8 cellular contexts compared by ENCODE assay signal in genomic region chr17:32519769-32520701, GRCh38. TPM values are rescaled to one million over a fixed set of nuclear protein-coding genes. Genes with fewer than 3 reads are reported as not detected.
A peak's percentile ranks its signal among the peaks of the same experiment; 100 is the strongest.
DNase-seq lines count a peak whose midpoint lies in the region; ATAC-seq, FAIRE-seq and TF ChIP-seq lines count a peak whose summit lies in the region.

No MANE protein-coding gene starts in this region.

- no peaks in the 10 kb centered on the region for H3K9me3 Mint-ChIP-seq in activated naive CD8-positive, alpha-beta T cell treated with anti-CD3 and anti-CD28 coated beads, Interleukin-2, amount 50 U/mL, for 24 hours

- H3K27me3 ChIP-seq in iPS-15b (ENCODE audit: control insufficient read depth, insufficient read depth, low read length) (peaks cover 8% of the 10 kb centered on the region), smooth muscle cell (ENCODE audit: low read depth) (no peaks in the 10 kb centered on the region)

- H3K4me3 Mint-ChIP-seq in activated naive CD8-positive, alpha-beta T cell treated with anti-CD3 and anti-CD28 coated beads, Interleukin-2, amount 50 U/mL, for 24 hours = peak overlapping the region; percentile 78

- peak; percentile 69 for ATAC-seq in activated naive CD8-positive, alpha-beta T cell treated with anti-CD3 and anti-CD28 coated beads, Interleukin-2, amount 50 U/mL, for 24 hours
- no peak for ATAC-seq in HG03432 (IDR thresholded peaks at IDR 0.05; ENCODE audit: unreplicated experiment)

- H3K9ac ChIP-seq in iPS-15b (ENCODE audit: low read depth, low read length) (no peak overlapping the region), smooth muscle cell (ENCODE audit: low read depth) (peak overlapping the region; percentile 52)

- 51% methylated on average over 20 of the region's 20 CpGs for WGBS in smooth muscle cell (ENCODE audit: low lambda C conversion rate)

- peak; percentile 95 for FAIRE-seq in GM12891 (lab: Jason Lieb, UNC)

- no peaks in the 10 kb centered on the region for H4K20me1 ChIP-seq in smooth muscle cell (ENCODE audit: low read depth)

- H3K4me3 ChIP-seq in iPS-15b (ENCODE audit: low read depth, low read length) (peak overlapping the region; percentile 45), smooth muscle cell (peak overlapping the region; percentile 58)

- peaks cover 4% of the 10 kb centered on the region for H3F3A ChIP-seq in smooth muscle cell (ENCODE audit: low read depth)

- peak overlapping the region; percentile 91 for H3K27ac Mint-ChIP-seq in activated naive CD8-positive, alpha-beta T cell treated with anti-CD3 and anti-CD28 coated beads, Interleukin-2, amount 50 U/mL, for 24 hours

- H3K36me3 Mint-ChIP-seq in activated naive CD8-positive, alpha-beta T cell treated with anti-CD3 and anti-CD28 coated beads, Interleukin-2, amount 50 U/mL, for 24 hours (ENCODE audit: low read depth) = peaks cover 3% of the 10 kb centered on the region

- no peak for TF ChIP-seq CTCF in smooth muscle cell (IDR thresholded peaks at IDR 0.05; ENCODE audit: borderline replicate concordance, insufficient read depth, poor library complexity, severe bottlenecking)

- H2AFZ ChIP-seq in smooth muscle cell (ENCODE audit: low read depth) = peak overlapping the region; percentile 75

- DNase-seq in GM12891 (ENCODE audit: insufficient read length, low spot score) = no peak
- DNase-seq in NCI-H82 treated with DMSO at 0.1 percent for 48 hours (lab: John Stamatoyannopoulos, UW; ENCODE audit: unreplicated experiment) = peak; percentile 79
- DNase-seq in activated naive CD8-positive, alpha-beta T cell treated with anti-CD3 and anti-CD28 coated beads, Interleukin-2, amount 50 U/mL, for 24 hours = peak; percentile 72
- DNase-seq in smooth muscle cell (lab: John Stamatoyannopoulos, UW; ENCODE audit: unreplicated experiment) = no peak
- DNase-seq in SIG-M5 treated with dmso at 0.1 percent for 504 hours (lab: John Stamatoyannopoulos, UW; ENCODE audit: unreplicated experiment) = no peak
- no peak for DNase-seq in NCI-H2196 treated with DMSO at 0.1 percent for 48 hours (lab: John Stamatoyannopoulos, UW; ENCODE audit: unreplicated experiment)

- no peaks in the 10 kb centered on the region for H3K27me3 Mint-ChIP-seq in activated naive CD8-positive, alpha-beta T cell treated with anti-CD3 and anti-CD28 coated beads, Interleukin-2, amount 50 U/mL, for 24 hours

- H3K36me3 ChIP-seq in iPS-15b (ENCODE audit: control insufficient read depth, insufficient read depth, low read length) = no peaks in the 10 kb centered on the region
- no peaks in the 10 kb centered on the region for H3K36me3 ChIP-seq in smooth muscle cell (ENCODE audit: low read depth)

- TF ChIP-seq POLR2A in GM12891 (IDR thresholded peaks at IDR 0.05; ENCODE audit: low read depth, low read length) = peak; percentile 91

- H3K4me1 Mint-ChIP-seq in activated naive CD8-positive, alpha-beta T cell treated with anti-CD3 and anti-CD28 coated beads, Interleukin-2, amount 50 U/mL, for 24 hours = peaks cover 93% of the 10 kb centered on the region

- peak overlapping the region; percentile 62 for H3K27ac ChIP-seq in smooth muscle cell (ENCODE audit: low read depth)

- H3K4me2 ChIP-seq in smooth muscle cell = peak overlapping the region; percentile 95

- H3K79me2 ChIP-seq in smooth muscle cell (ENCODE audit: low read depth) = no peaks in the 10 kb centered on the region

- H3K4me1 ChIP-seq in iPS-15b (ENCODE audit: control insufficient read depth, insufficient read depth, low read length) (peaks cover 30% of the 10 kb centered on the region), smooth muscle cell (ENCODE audit: low read depth) (peaks cover 24% of the 10 kb centered on the region)

- H3K9me3 ChIP-seq in iPS-15b (ENCODE audit: control insufficient read depth, insufficient read depth, low read length) (no peaks in the 10 kb centered on the region), smooth muscle cell (replicated peaks; ENCODE audit: low read depth) (no peaks in the 10 kb centered on the region)

TF ChIP-seq in GM12891, 5 proteins besides CTCF, POLR2A, EP300 and RAD21:
- TF ChIP-seq POLR2AphosphoS5 (IDR thresholded peaks at IDR 0.05; ENCODE audit: low read depth, low read length) (peak; percentile 92), PAX5 (IDR thresholded peaks at IDR 0.05; ENCODE audit: insufficient read depth, low read length, severe bottlenecking) (peak; percentile 54), POU2F2 (IDR thresholded peaks at IDR 0.05; ENCODE audit: low read depth, low read length) (peak; percentile 59), SPI1 (IDR thresholded peaks at IDR 0.05; ENCODE audit: low read depth, low read length) (no peak), TAF1 (IDR thresholded peaks at IDR 0.05; ENCODE audit: low read depth, low read length) (peak; percentile 85)
TF ChIP-seq in GM12891: peak in this region for 4.

RNA-seq across cellular contexts. Expression of gene CDK5R1, which starts 33.2 kb away (rescaled TPM):
- 20.3 TPM for polyA plus RNA-seq in GM12891 (2012; ENCODE audit: low read depth, missing spikeins)
- 2.0 and 3.1 TPM in 2 replicates for total RNA-seq in smooth muscle cell
- 2.3 and 3.1 TPM in 2 replicates for polyA plus RNA-seq in smooth muscle cell

Comparison
In these comparisons a context has a peak if more than half of its experiments do, and no peak if none do; other contexts are left out.
1. DNase-seq: peak in NCI-H82 treated with DMSO at 0.1 percent for 48 hours (single experiment) and activated naive CD8-positive, alpha-beta T cell treated with anti-CD3 and anti-CD28 coated beads, Interleukin-2, amount 50 U/mL, for 24 hours (single experiment); none in GM12891 (single experiment), smooth muscle cell (single experiment), SIG-M5 treated with dmso at 0.1 percent for 504 hours (single experiment) and NCI-H2196 treated with DMSO at 0.1 percent for 48 hours (single experiment).